ENCODE assay signal across 21 cellular contexts in the genomic region with DNA sequence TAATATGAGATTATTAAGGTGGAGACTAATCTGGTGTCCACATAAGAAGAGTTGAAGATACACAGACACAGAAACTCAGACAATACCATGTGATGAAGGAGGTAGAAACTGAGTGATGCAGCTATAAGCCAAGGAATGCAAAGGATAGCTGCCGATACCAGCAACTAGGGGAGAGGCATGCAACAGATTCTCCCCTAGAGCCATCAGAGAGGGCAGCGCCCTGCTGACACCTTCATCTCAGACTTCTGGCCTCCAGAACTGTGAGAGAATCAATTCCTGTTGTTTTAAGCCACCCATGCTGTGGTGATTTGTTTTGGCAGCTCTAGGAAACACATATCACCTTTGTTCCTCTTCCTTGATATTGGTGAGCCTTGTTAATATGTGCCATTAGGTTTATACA. TPM values are rescaled to one million over a fixed set of nuclear protein-coding genes. Genes with fewer than 3 reads are reported as not detected.
A peak's percentile ranks its signal among the peaks of the same experiment; 100 is the strongest.
DNase-seq lines count a peak whose midpoint lies in the region; ATAC-seq and TF ChIP-seq lines count a peak whose summit lies in the region.
"Had no signal": no experiment of that assay in that cellular context is flagged by ENCODE, and none has a peak within 500 bp of the region (broad histone marks: within the 10 kb centered on the region; RNA-seq: fewer than 3 reads in every experiment).

No MANE protein-coding gene starts in this region.

- H3K27ac ChIP-seq in endodermal cell (ENCODE audit: low read depth, low read length): no peak overlapping the region
- H3K27ac ChIP-seq in testis: no peak overlapping the region
- H3K27ac ChIP-seq: GM23248 had no signal

- H3K36me3 ChIP-seq in endodermal cell (ENCODE audit: control insufficient read depth, insufficient read depth, low read length) (peaks cover 27% of the 10 kb centered on the region), testis (ENCODE audit: low read depth, missing control alignments) (no peaks in the 10 kb centered on the region)
- H3K36me3 ChIP-seq: HAP-1 had no signal

- H3K9ac ChIP-seq in endodermal cell (ENCODE audit: extremely low read depth, low read length, poor library complexity, severe bottlenecking): no peak overlapping the region
- H3K9ac ChIP-seq: GM23248 had no signal

- H3K27me3 ChIP-seq in endodermal cell (ENCODE audit: control insufficient read depth, insufficient read depth, low read length, poor library complexity, severe bottlenecking) (no peaks in the 10 kb centered on the region), testis (no peaks in the 10 kb centered on the region)
- H3K27me3 ChIP-seq: BE2C had no signal

- H3K4me1 Mint-ChIP-seq in endodermal cell (peaks cover 10% of the 10 kb centered on the region), nephron progenitor cell (no peaks in the 10 kb centered on the region)

- H3K27ac Mint-ChIP-seq in endodermal cell: no peak overlapping the region
- peak overlapping the region; percentile 23 for H3K27ac Mint-ChIP-seq in nephron progenitor cell
- H3K27ac Mint-ChIP-seq: CD4-positive, CD25-positive, alpha-beta regulatory T cell; CD8-positive, alpha-beta memory T cell; IgD-negative memory B cell had no signal

- 85 to 100% methylated on average over 1 to 2 of the region's 2 CpGs for WGBS in endodermal cell (ENCODE audit: insufficient coverage in 1 of 2, insufficient read length in 1 of 2), 2 experiments
- WGBS in testis, 2 donors: 83 to 91% methylated on average over 2 of the region's 2 CpGs

- H3K4me3 ChIP-seq in endodermal cell (ENCODE audit: low read length): no peak overlapping the region
- no peak overlapping the region for H3K4me3 ChIP-seq in testis
- H3K4me3 ChIP-seq: GM23248, HAP-1 had no signal

- H3K27me3 Mint-ChIP-seq in endodermal cell (ENCODE audit: insufficient read depth) (no peaks in the 10 kb centered on the region), nephron progenitor cell (ENCODE audit: low read depth, poor library complexity) (no peaks in the 10 kb centered on the region)
- H3K27me3 Mint-ChIP-seq: CD4-positive, CD25-positive, alpha-beta regulatory T cell; CD8-positive, alpha-beta memory T cell; IgD-negative memory B cell had no signal

- H3K4me1 ChIP-seq in endodermal cell (ENCODE audit: control insufficient read depth, insufficient read depth, low read length): no peaks in the 10 kb centered on the region
- H3K4me1 ChIP-seq in testis: no peaks in the 10 kb centered on the region
- H3K4me1 ChIP-seq: BE2C had no signal

- H3K9me3 ChIP-seq in endodermal cell (ENCODE audit: control insufficient read depth, low read length) (peaks cover 10% of the 10 kb centered on the region), testis (no peaks in the 10 kb centered on the region)
- H3K9me3 ChIP-seq: BE2C, HAP-1 had no signal

- TF ChIP-seq POLR2A in testis (IDR thresholded peaks at IDR 0.05): no peak

- intact Hi-C loops in testis (cut with DNase I; ENCODE audit: low total_unique reads): no loop called here

- ATAC-seq in GM19452 (IDR thresholded peaks at IDR 0.05; ENCODE audit: unreplicated experiment): no peak
- ATAC-seq: HepG2 had no signal

- H3K9me3 Mint-ChIP-seq in endodermal cell: peaks cover under 1% of the 10 kb centered on the region
- peaks cover 14% of the 10 kb centered on the region for H3K9me3 Mint-ChIP-seq in nephron progenitor cell
- H3K9me3 Mint-ChIP-seq: CD8-positive, alpha-beta memory T cell; IgD-negative memory B cell had no signal

- H3K4me3 Mint-ChIP-seq in endodermal cell: no peak overlapping the region
- H3K4me3 Mint-ChIP-seq in nephron progenitor cell: no peak overlapping the region
- H3K4me3 Mint-ChIP-seq: CD4-positive, CD25-positive, alpha-beta regulatory T cell; CD8-positive, alpha-beta memory T cell; IgD-negative memory B cell had no signal

- H3K36me3 Mint-ChIP-seq in endodermal cell (ENCODE audit: low read depth): peaks cover 29% of the 10 kb centered on the region
- H3K36me3 Mint-ChIP-seq in nephron progenitor cell (ENCODE audit: low read depth): peaks cover 46% of the 10 kb centered on the region

- peak; percentile 28 for DNase-seq in NCI-H526 treated with DMSO at 0.1 percent for 48 hours (lab: John Stamatoyannopoulos, UW)
- DNase-seq in endodermal cell: peak; percentile 48
- DNase-seq in nephron progenitor cell: no peak
- no peak for DNase-seq in H4 (ENCODE audit: low spot score)
- DNase-seq in activated CD8-positive, alpha-beta memory T cell treated with anti-CD3 and anti-CD28 coated beads, Interleukin-2, amount 50 U/mL, for 48 hours: no peak
- DNase-seq in testis: no peak
- DNase-seq: ACHN; BE2C; C1 segment of cervical spinal cord; CD4-positive, CD25-positive, alpha-beta regulatory T cell; CD8-positive, alpha-beta memory T cell; COR-L47; DMS153; DMS79; GF-D8; GM23248; KG1 had no signal

- TF ChIP-seq CTCF in endodermal cell (conservative IDR thresholded peaks at IDR 0.05): no peak
- TF ChIP-seq CTCF in nephron progenitor cell (IDR thresholded peaks at IDR 0.05): no peak
- no peak for TF ChIP-seq CTCF in testis (IDR thresholded peaks at IDR 0.05)

RNA-seq across cellular contexts. Expression of gene STXBP5, which starts 41.5 kb away (rescaled TPM):
- total RNA-seq in endodermal cell (10 to 100 TPM; 19.2 to 25.2 TPM), testis (10 to 100 TPM; 29.9 to 47.4 TPM)
- polyA plus RNA-seq in endodermal cell (2013, experiment 1 of 2): 5.2 TPM
- 6.2 TPM for polyA plus RNA-seq in endodermal cell (2013, experiment 2 of 2)
- total RNA-seq in H4 (2014; rRNA removed; shearing (Covaris generic)): 7.7 and 18.5 TPM in 2 replicates
- 43.5 TPM for polyA plus RNA-seq in testis (ENCODE audit: insufficient read depth, low read depth, low replicate concordance)

Comparison
In these comparisons a context has a peak if more than half of its experiments do, and no peak if none do; other contexts are left out.
1. DNase-seq: peak in NCI-H526 treated with DMSO at 0.1 percent for 48 hours (single experiment) and endodermal cell (single experiment); none in nephron progenitor cell (single experiment), H4 (single experiment), activated CD8-positive, alpha-beta memory T cell treated with anti-CD3 and anti-CD28 coated beads, Interleukin-2, amount 50 U/mL, for 48 hours (single experiment) and testis (single experiment).